In the genomic region with DNA sequence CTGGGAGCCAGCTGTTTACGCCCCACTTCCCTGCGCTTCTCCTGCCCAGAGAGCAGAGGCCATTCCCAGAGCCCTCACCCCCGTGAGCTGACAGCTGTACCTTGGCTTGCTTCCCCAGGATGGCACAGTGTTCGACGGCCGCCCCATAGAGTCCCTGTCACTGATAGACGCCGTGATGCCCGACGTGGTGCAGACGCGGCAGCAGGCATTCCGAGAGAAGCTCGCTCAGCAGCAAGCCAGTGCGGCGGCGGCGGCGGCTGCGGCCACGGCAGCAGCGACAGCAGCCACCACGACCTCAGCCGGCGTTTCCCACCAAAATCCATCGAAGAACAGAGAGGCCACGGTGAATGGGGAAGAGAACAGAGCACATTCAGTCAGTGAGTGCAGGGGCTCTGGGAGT, we compare ENCODE assay signal across 10 cellular contexts.
"Had no signal": no experiment of that assay in that cellular context is flagged by ENCODE, and none has a peak within 500 bp of the region (broad histone marks: within the 10 kb centered on the region; RNA-seq: fewer than 3 reads in every experiment).

No MANE protein-coding gene starts in this region.

- DNase-seq: GM23248, GOT3, H7, HFFc6, IMR-90, KBM-7 had no signal

- H3K4me1 ChIP-seq: HAP-1 had no signal

- H3K9me3 ChIP-seq: HAP-1 had no signal

- H3K9ac ChIP-seq: GM23248, KMS-11 had no signal

- H3K9me3 Mint-ChIP-seq: HFFc6 had no signal

- H3K4me3 Mint-ChIP-seq: HFFc6 had no signal

- H3K4me3 ChIP-seq: GM23248, HAP-1 had no signal

- H2AFZ ChIP-seq: GM23248 had no signal

- H3K27ac ChIP-seq: GM23248, HL-60, KMS-11 had no signal

- H3K4me2 ChIP-seq: KMS-11 had no signal

- H3K27ac Mint-ChIP-seq: HFFc6 had no signal

- ATAC-seq: HCT116 had no signal
